ENCODE assay signal across 8 cellular contexts in genomic region chr10:43140414-43140813, GRCh38. TPM values are rescaled to one million over a fixed set of nuclear protein-coding genes. Genes with fewer than 3 reads are reported as not detected.
A peak's percentile ranks its signal among the peaks of the same experiment; 100 is the strongest.
DNase-seq lines count a peak whose midpoint lies in the region; ATAC-seq and TF ChIP-seq lines count a peak whose summit lies in the region.

No MANE protein-coding gene starts in this region.

- peaks cover 20% of the 10 kb centered on the region for H3K4me1 ChIP-seq in foreskin keratinocyte

- DNase-seq in activated CD4-positive, CD25-positive, alpha-beta regulatory T cell treated with anti-CD3 and anti-CD28 coated beads, Interleukin-2, amount 50 U/mL, for 72 hours = no peak
- DNase-seq in RPMI7951 (ENCODE audit: low read depth) (peak; percentile 53), foreskin keratinocyte (peak; percentile 60 to 82), DMS 273 treated with DMSO at 0.1 percent for 48 hours (lab: John Stamatoyannopoulos, UW) (no peak), Ammon's horn (ENCODE audit: low spot score) (no peak), NCI-H82 (lab: John Stamatoyannopoulos, UW) (no peak)

- no peak overlapping the region for H3K27ac ChIP-seq in foreskin keratinocyte

- peak; percentile 72 to 75 for ATAC-seq in activated CD4-positive, CD25-positive, alpha-beta regulatory T cell treated with anti-CD3 and anti-CD28 coated beads, Interleukin-2, amount 50 U/mL, for 24 hours
- ATAC-seq in HG03025 (IDR thresholded peaks at IDR 0.05; ENCODE audit: low FRiP score, unreplicated experiment) (peak; percentile 31), foreskin keratinocyte (no peak)

- H3K27me3 ChIP-seq in foreskin keratinocyte = no peaks in the 10 kb centered on the region

- no peak for TF ChIP-seq CTCF in foreskin keratinocyte (conservative IDR thresholded peaks at IDR 0.05)

RNA-seq across cellular contexts. Expression of gene CSGALNACT2, which starts 2.2 kb away (rescaled TPM):
- 6.8 and 9.5 TPM in 2 replicates for total RNA-seq in RPMI7951 (2014; rRNA removed; shearing (Covaris generic))
- 12.5 and 13.1 TPM in 2 replicates for total RNA-seq in foreskin keratinocyte
- polyA plus RNA-seq in foreskin keratinocyte = 5.4 TPM in 2 replicates

Comparison
In these comparisons a context has a peak if more than half of its experiments do, and no peak if none do; other contexts are left out.
1. DNase-seq: peak in RPMI7951 (single experiment) and foreskin keratinocyte (2 of 2); none in activated CD4-positive, CD25-positive, alpha-beta regulatory T cell treated with anti-CD3 and anti-CD28 coated beads, Interleukin-2, amount 50 U/mL, for 72 hours (single experiment), DMS 273 treated with DMSO at 0.1 percent for 48 hours (single experiment), Ammon's horn (single experiment) and NCI-H82 (single experiment).